8 cellular contexts compared by ENCODE assay signal in genomic region chr11:8328848-8329330, GRCh38.
DNase-seq lines count a peak whose midpoint lies in the region; ATAC-seq and TF ChIP-seq lines count a peak whose summit lies in the region.

No MANE protein-coding gene starts in this region.

- H3K9me3 Mint-ChIP-seq in activated CD4-positive, alpha-beta T cell treated with anti-CD3 and anti-CD28 coated beads, Interleukin-2, amount 10 ng/mL, durations not matched to agents 24 days and 14 days, result no peaks in the 10 kb centered on the region

- no peak overlapping the region for H3K4me3 Mint-ChIP-seq in activated CD4-positive, alpha-beta T cell treated with anti-CD3 and anti-CD28 coated beads, Interleukin-2, amount 10 ng/mL, durations not matched to agents 24 days and 14 days

- H3K27me3 ChIP-seq in BE2C, result no peaks in the 10 kb centered on the region

- peak; percentile 70 for TF ChIP-seq CTCF in BE2C (IDR thresholded peaks at IDR 0.05; ENCODE audit: low read depth, low read length)

- peaks cover 7% of the 10 kb centered on the region for H3K4me1 Mint-ChIP-seq in activated CD4-positive, alpha-beta T cell treated with anti-CD3 and anti-CD28 coated beads, Interleukin-2, amount 10 ng/mL, durations not matched to agents 24 days and 14 days

- DNase-seq in BE2C, result peak; percentile 85
- peak; percentile 71 for DNase-seq in NCI-H510A (lab: John Stamatoyannopoulos, UW)
- peak; percentile 88 for DNase-seq in activated CD4-positive, alpha-beta T cell treated with anti-CD3 and anti-CD28 coated beads, Interleukin-2, amount 10 ng/mL, durations not matched to agents 24 days and 14 days
- DNase-seq in effector CD4-positive, alpha-beta T cell, result peak; percentile 19
- peak; percentile 76 for DNase-seq in medulla oblongata (ENCODE audit: extremely low spot score)
- peak; percentile 67 to 70 for DNase-seq in stimulated activated CD8-positive, alpha-beta memory T cell treated with anti-CD3 and anti-CD28 coated beads, Interleukin-15, amount 100 ng/mL, for 48 hours (ENCODE audit: low read depth in 2 of 2)

- ATAC-seq in GM19324 (IDR thresholded peaks at IDR 0.05; ENCODE audit: low FRiP score, unreplicated experiment) (peak; percentile 67), HG03439 (IDR thresholded peaks at IDR 0.05; ENCODE audit: unreplicated experiment) (peak; percentile 60)

- no peaks in the 10 kb centered on the region for H3K36me3 ChIP-seq in BE2C

- H3K27me3 Mint-ChIP-seq in activated CD4-positive, alpha-beta T cell treated with anti-CD3 and anti-CD28 coated beads, Interleukin-2, amount 10 ng/mL, durations not matched to agents 24 days and 14 days, result no peaks in the 10 kb centered on the region

- no peak overlapping the region for H3K4me3 ChIP-seq in BE2C (ENCODE audit: low read depth, low read length)

- no peaks in the 10 kb centered on the region for H3K9me3 ChIP-seq in BE2C

- H3K36me3 Mint-ChIP-seq in activated CD4-positive, alpha-beta T cell treated with anti-CD3 and anti-CD28 coated beads, Interleukin-2, amount 10 ng/mL, durations not matched to agents 24 days and 14 days (ENCODE audit: low read depth), result no peaks in the 10 kb centered on the region

- H3K4me1 ChIP-seq in BE2C, result peaks cover 5% of the 10 kb centered on the region

- H3K27ac Mint-ChIP-seq in activated CD4-positive, alpha-beta T cell treated with anti-CD3 and anti-CD28 coated beads, Interleukin-2, amount 10 ng/mL, durations not matched to agents 24 days and 14 days, result no peak overlapping the region

- intact Hi-C loops in activated CD4-positive, alpha-beta T cell treated with anti-CD3 and anti-CD28 coated beads, Interleukin-2, amount 10 ng/mL, durations not matched to agents 24 days and 14 days (cut with micrococcal nuclease), result no loop called here

Comparison
In these comparisons a context has a peak if more than half of its experiments do, and no peak if none do; other contexts are left out.
1. DNase-seq: peak in every context shown above with its lines; median percentile 88 in activated CD4-positive, alpha-beta T cell treated with anti-CD3 and anti-CD28 coated beads, Interleukin-2, amount 10 ng/mL, durations not matched to agents 24 days and 14 days; 85 in BE2C; 76 in medulla oblongata; 71 in NCI-H510A; 68 in stimulated activated CD8-positive, alpha-beta memory T cell treated with anti-CD3 and anti-CD28 coated beads, Interleukin-15, amount 100 ng/mL, for 48 hours; 19 in effector CD4-positive, alpha-beta T cell.